10 cellular contexts compared by ENCODE assay signal in genomic region chr12:116529048-116529447, GRCh38. TPM values are rescaled to one million over a fixed set of nuclear protein-coding genes. Genes with fewer than 3 reads are reported as not detected.
DNase-seq lines count a peak whose midpoint lies in the region; ATAC-seq and TF ChIP-seq lines count a peak whose summit lies in the region.
"Had no signal": no experiment of that assay in that cellular context is flagged by ENCODE, and none has a peak within 500 bp of the region (broad histone marks: within the 10 kb centered on the region; RNA-seq: fewer than 3 reads in every experiment).

No MANE protein-coding gene starts in this region.

- H3F3A ChIP-seq in PC-3 (ENCODE audit: low read length, unreplicated experiment): peaks cover 4% of the 10 kb centered on the region

- peaks cover 32% of the 10 kb centered on the region for H3K27me3 Mint-ChIP-seq in T-helper 2 cell treated with Interferon-gamma antibody and Interleukin-4, amounts not matched to agents 5 μg/mL and 100 μg/mL, for 36 hours (ENCODE audit: low read depth)

- H3K4me3 ChIP-seq in PC-3 (ENCODE audit: low read length) (no peak overlapping the region), foreskin fibroblast (ENCODE audit: low read depth in 1 of 2, low read length in 2 of 2) (no peak overlapping the region), skeletal muscle satellite cell (ENCODE audit: low read length) (no peak overlapping the region), H7 (ENCODE audit: insufficient read depth, low read depth, low read length) (no peak overlapping the region), SJCRH30 (no peak overlapping the region)
- H3K4me3 ChIP-seq: smooth muscle cell had no signal

- DNase-seq in GM03348 (ENCODE audit: low spot score) (peak; percentile 55), PC-3 (peak; percentile 99), foreskin fibroblast (peak; percentile 66 to 76), H7 (no peak), SJCRH30 (no peak)
- no peak for DNase-seq in T-helper 2 cell treated with Interferon-gamma antibody and Interleukin-4, amounts not matched to agents 5 μg/mL and 100 μg/mL, for 36 hours (ENCODE audit: low spot score)
- no peak for DNase-seq in stimulated activated CD4-positive, alpha-beta T cell treated with anti-CD3 and anti-CD28 coated beads, Interleukin-15, amount 100 ng/mL, for 24 hours
- DNase-seq: NCI-H1417 had no signal

- H3K4me1 ChIP-seq in PC-3 (ENCODE audit: insufficient read depth, low read length) (peaks cover 63% of the 10 kb centered on the region), skeletal muscle satellite cell (ENCODE audit: control insufficient read depth, insufficient read depth, low read length) (peaks cover 42% of the 10 kb centered on the region), SJCRH30 (0 out of 2 replicates have a peak, but pooled peaks cover 3% of the 10 kb centered on the region)

- POLR2A ChIA-PET in PC-3 (lab: Charles Lee; ENCODE audit: unreplicated experiment): interaction anchor here (0.5 kb wide), 1 partner anchor 324 kb away, joined by 29 read pairs; no protein-coding TSS in a partner anchor

- H3K9me3 Mint-ChIP-seq in T-helper 2 cell treated with Interferon-gamma antibody and Interleukin-4, amounts not matched to agents 5 μg/mL and 100 μg/mL, for 36 hours: no peaks in the 10 kb centered on the region

- H3K27ac ChIP-seq in PC-3 (ENCODE audit: low read length) (peak overlapping the region; percentile 96), SJCRH30 (no peak overlapping the region)

- no peaks in the 10 kb centered on the region for H3K9me2 ChIP-seq in PC-3 (replicated peaks; ENCODE audit: low read length)

- H3K4me3 Mint-ChIP-seq in T-helper 2 cell treated with Interferon-gamma antibody and Interleukin-4, amounts not matched to agents 5 μg/mL and 100 μg/mL, for 36 hours: no peak overlapping the region

- BruUV-seq in PC-3 (replicated peaks; lab: Mats Ljungman, UMichigan): no TSS peak

- H3K27me3 ChIP-seq in PC-3 (ENCODE audit: low read length): no peaks in the 10 kb centered on the region
- no peaks in the 10 kb centered on the region for H3K27me3 ChIP-seq in skeletal muscle satellite cell (ENCODE audit: control insufficient read depth, insufficient read depth, low read length)
- no peaks in the 10 kb centered on the region for H3K27me3 ChIP-seq in H7 (ENCODE audit: control insufficient read depth, insufficient read depth, low read length)
- H3K27me3 ChIP-seq in SJCRH30: no peaks in the 10 kb centered on the region

- H3K4me2 ChIP-seq in PC-3 (ENCODE audit: low read length): peak overlapping the region; percentile 80
- H3K4me2 ChIP-seq in skeletal muscle satellite cell (ENCODE audit: low read length): peak overlapping the region; percentile 39
- H3K4me2 ChIP-seq: smooth muscle cell had no signal

- no peaks in the 10 kb centered on the region for H3K9me3 ChIP-seq in PC-3 (ENCODE audit: low read length)
- no peaks in the 10 kb centered on the region for H3K9me3 ChIP-seq in skeletal muscle satellite cell (replicated peaks; ENCODE audit: low read length)
- H3K9me3 ChIP-seq in SJCRH30 (replicated peaks): no peaks in the 10 kb centered on the region

- peak; percentile 56 for ATAC-seq in PC-3

- intact Hi-C loops in PC-3 (cut with micrococcal nuclease): loop anchor here (1.0 to 10.0 kb wide), 10 partner anchors 34 to 386 kb away; no protein-coding TSS in a partner anchor

- H3K9ac ChIP-seq in PC-3 (ENCODE audit: low read length) (peak overlapping the region; percentile 86), skeletal muscle satellite cell (ENCODE audit: low read depth, low read length) (peak overlapping the region; percentile 16)

- peaks cover 2% of the 10 kb centered on the region for H3K4me1 Mint-ChIP-seq in T-helper 2 cell treated with Interferon-gamma antibody and Interleukin-4, amounts not matched to agents 5 μg/mL and 100 μg/mL, for 36 hours (ENCODE audit: low read depth)

- no peak overlapping the region for H3K27ac Mint-ChIP-seq in T-helper 2 cell treated with Interferon-gamma antibody and Interleukin-4, amounts not matched to agents 5 μg/mL and 100 μg/mL, for 36 hours

- H2AFZ ChIP-seq in PC-3 (ENCODE audit: low read length): no peak overlapping the region

- CTCF ChIA-PET in PC-3 (lab: Charles Lee): interaction anchor here (0.5 kb wide), 1 partner anchor 257 kb away, joined by 4 read pairs; no protein-coding TSS in a partner anchor

- H3K36me3 ChIP-seq in PC-3 (ENCODE audit: low read depth, low read length) (no peaks in the 10 kb centered on the region; the same call in 1 of the 2 replicates), skeletal muscle satellite cell (ENCODE audit: insufficient read depth, low read length) (no peaks in the 10 kb centered on the region), H7 (replicated peaks; ENCODE audit: control insufficient read depth, insufficient read depth, low read length) (no peaks in the 10 kb centered on the region), SJCRH30 (no peaks in the 10 kb centered on the region)

- no peaks in the 10 kb centered on the region for H4K20me1 ChIP-seq in PC-3 (ENCODE audit: low read length)

- TF ChIP-seq CTCF in PC-3 (conservative IDR thresholded peaks at IDR 0.05; ENCODE audit: low read depth, low read length) (no peak), foreskin fibroblast (IDR thresholded peaks at IDR 0.05; ENCODE audit: low read depth, low read length) (no peak)

- H3K36me3 Mint-ChIP-seq in T-helper 2 cell treated with Interferon-gamma antibody and Interleukin-4, amounts not matched to agents 5 μg/mL and 100 μg/mL, for 36 hours (ENCODE audit: low read depth): no peaks in the 10 kb centered on the region

- H3K79me2 ChIP-seq in PC-3 (ENCODE audit: low read length): no peaks in the 10 kb centered on the region

RNA-seq across cellular contexts. Expression of gene MAP1LC3B2, which starts 30.1 kb away (rescaled TPM):
- not detected in 2 replicates for total RNA-seq in PC-3 (2014; rRNA removed)
- 0.22 TPM in 1 of 2 replicates, not detected in the other for total RNA-seq in skeletal muscle satellite cell (2012; rRNA removed)
- 2.8 TPM in 1 of 2 replicates, not detected in the other for total RNA-seq in H7 (2014; rRNA removed; shearing (Covaris generic))
- total RNA-seq in SJCRH30 (2014; rRNA removed; shearing (Covaris generic)): not detected in 2 replicates

Comparison
In these comparisons a context has a peak if more than half of its experiments do, and no peak if none do; other contexts are left out.
1. DNase-seq: peak in GM03348 (single experiment), PC-3 (single experiment) and foreskin fibroblast (2 of 2); none in H7 (single experiment), T-helper 2 cell treated with Interferon-gamma antibody and Interleukin-4, amounts not matched to agents 5 μg/mL and 100 μg/mL, for 36 hours (single experiment), stimulated activated CD4-positive, alpha-beta T cell treated with anti-CD3 and anti-CD28 coated beads, Interleukin-15, amount 100 ng/mL, for 24 hours (single experiment) and SJCRH30 (0 of 2).